In genomic region chr3:20916966-20917606, GRCh38 we compare ENCODE assay signal across 32 cellular contexts.
"Had no signal": no experiment of that assay in that cellular context is flagged by ENCODE, and none has a peak within 500 bp of the region (broad histone marks: within the 10 kb centered on the region; RNA-seq: fewer than 3 reads in every experiment).

No MANE protein-coding gene starts in this region.

- H3K27me3 ChIP-seq: brain microvascular endothelial cell, foreskin keratinocyte, heart left ventricle, left lung, neutrophil, right lobe of liver, uterus had no signal

- FAIRE-seq: astrocyte, islet of Langerhans had no signal

- H3K4me3 ChIP-seq: heart left ventricle, left lung, lower lobe of right lung, mucosa of descending colon, right lobe of liver, skin epidermis, uterus had no signal

- DNase-seq: activated B cell treated with CpG ODN at 0.5 μM for 24 hours; activated CD4-positive, alpha-beta T cell treated with anti-CD3 and anti-CD28 coated beads for 36 hours; activated CD8-positive, alpha-beta memory T cell treated with anti-CD3 and anti-CD28 coated beads, Interleukin-2, amount 10 ng/mL, durations not matched to agents 7 days and 5 days; activated CD8-positive, alpha-beta T cell treated with anti-CD3 and anti-CD28 coated beads, Interleukin-2, amount 10 ng/mL, durations not matched to agents 7 days and 5 days; activated naive CD4-positive, alpha-beta T cell; activated naive CD8-positive, alpha-beta T cell treated with anti-CD3 and anti-CD28 coated beads, Interleukin-2, amount 10 ng/mL, durations not matched to agents 7 days and 5 days; activated T-cell treated with anti-CD3 and anti-CD28 coated beads for 4 hours; activated T-cell treated with anti-CD3 and anti-CD28 coated beads, Interleukin-2, amount 50 U/mL, for 72 hours; brain microvascular endothelial cell; foreskin keratinocyte; heart left ventricle; left lung; lower lobe of right lung; mesenchymal stem cell; mucosa of descending colon; right lobe of liver; stimulated activated CD4-positive, alpha-beta T cell treated with anti-CD3 and anti-CD28 coated beads, Interleukin-1b, Interleukin-23, amount 100 ng/mL, for 48 hours; stimulated activated CD4-positive, alpha-beta T cell treated with anti-CD3 and anti-CD28 coated beads, Interleukin-4, amount 100 ng/mL, for 4 hours; stimulated activated CD8-positive, alpha-beta memory T cell treated with anti-CD3 and anti-CD28 coated beads, Interleukin-4, amount 100 ng/mL, for 48 hours; stimulated activated naive CD8-positive, alpha-beta T cell treated with anti-CD3 and anti-CD28 coated beads, Interleukin-15, amount 100 ng/mL, for 72 hours; substantia nigra; T-helper 9 cell; uterus had no signal

- H3K36me3 ChIP-seq: brain microvascular endothelial cell, heart left ventricle, left lung, lower lobe of right lung, neutrophil, right lobe of liver, uterus had no signal

- H3K9me3 ChIP-seq: neutrophil, right lobe of liver, uterus had no signal

- H3K27ac Mint-ChIP-seq: activated B cell treated with CpG ODN at 0.5 μM for 24 hours; activated CD4-positive, alpha-beta T cell treated with anti-CD3 and anti-CD28 coated beads for 36 hours; activated CD8-positive, alpha-beta memory T cell treated with anti-CD3 and anti-CD28 coated beads, Interleukin-2, amount 10 ng/mL, durations not matched to agents 7 days and 5 days; activated CD8-positive, alpha-beta T cell treated with anti-CD3 and anti-CD28 coated beads, Interleukin-2, amount 10 ng/mL, durations not matched to agents 7 days and 5 days; activated naive CD8-positive, alpha-beta T cell treated with anti-CD3 and anti-CD28 coated beads, Interleukin-2, amount 10 ng/mL, durations not matched to agents 7 days and 5 days; activated T-cell treated with anti-CD3 and anti-CD28 coated beads, Interleukin-2, amount 50 U/mL, for 72 hours; stimulated activated memory B cell treated with anti-CD40 and anti-IgM and Interleukin-4, amounts not matched to agents 10 μg/mL and 1 μg/mL and 100 μg/mL, for 72 hours; stimulated activated naive CD8-positive, alpha-beta T cell treated with anti-CD3 and anti-CD28 coated beads, Interleukin-15, amount 100 ng/mL, for 72 hours; T-helper 1 cell treated with Interleukin-12 subunit alpha and Interleukin-12 subunit beta and Interleukin-4 antibody, amounts not matched to agents 30 μg/mL and 1 μg/mL, for 36 hours; type B pancreatic cell had no signal

- H3K27ac ChIP-seq: brain microvascular endothelial cell, foreskin keratinocyte, heart left ventricle, left lung, lower lobe of right lung, neutrophil, right lobe of liver, skin epidermis, uterus had no signal

- ATAC-seq: activated CD4-positive, alpha-beta T cell treated with anti-CD3 and anti-CD28 coated beads for 36 hours; activated CD8-positive, alpha-beta memory T cell treated with anti-CD3 and anti-CD28 coated beads, Interleukin-2, amount 10 ng/mL, durations not matched to agents 7 days and 5 days; activated CD8-positive, alpha-beta T cell treated with anti-CD3 and anti-CD28 coated beads, Interleukin-2, amount 10 ng/mL, durations not matched to agents 7 days and 5 days; activated T-cell treated with anti-CD3 and anti-CD28 coated beads, Interleukin-2, amount 50 U/mL, for 72 hours; esophagus mucosa; foreskin keratinocyte; heart left ventricle; left lung; lower lobe of right lung; mucosa of descending colon; right lobe of liver; stimulated activated memory B cell treated with anti-CD40 and anti-IgM and Interleukin-4, amounts not matched to agents 10 μg/mL and 1 μg/mL and 100 μg/mL, for 72 hours; stimulated activated naive CD8-positive, alpha-beta T cell treated with anti-CD3 and anti-CD28 coated beads, Interleukin-15, amount 100 ng/mL, for 72 hours had no signal

- H3K4me1 ChIP-seq: foreskin keratinocyte, heart left ventricle, left lung, lower lobe of right lung, right lobe of liver, uterus had no signal

- H3K27me3 Mint-ChIP-seq: activated B cell treated with CpG ODN at 0.5 μM for 24 hours; activated CD4-positive, alpha-beta T cell treated with anti-CD3 and anti-CD28 coated beads for 36 hours; activated CD8-positive, alpha-beta memory T cell treated with anti-CD3 and anti-CD28 coated beads, Interleukin-2, amount 10 ng/mL, durations not matched to agents 7 days and 5 days; activated naive CD8-positive, alpha-beta T cell treated with anti-CD3 and anti-CD28 coated beads, Interleukin-2, amount 10 ng/mL, durations not matched to agents 7 days and 5 days; stimulated activated memory B cell treated with anti-CD40 and anti-IgM and Interleukin-4, amounts not matched to agents 10 μg/mL and 1 μg/mL and 100 μg/mL, for 72 hours; stimulated activated naive CD8-positive, alpha-beta T cell treated with anti-CD3 and anti-CD28 coated beads, Interleukin-15, amount 100 ng/mL, for 72 hours; type B pancreatic cell had no signal

- H3K4me1 Mint-ChIP-seq: activated B cell treated with CpG ODN at 0.5 μM for 24 hours; activated CD4-positive, alpha-beta T cell treated with anti-CD3 and anti-CD28 coated beads for 36 hours; activated CD8-positive, alpha-beta memory T cell treated with anti-CD3 and anti-CD28 coated beads, Interleukin-2, amount 10 ng/mL, durations not matched to agents 7 days and 5 days; activated naive CD8-positive, alpha-beta T cell treated with anti-CD3 and anti-CD28 coated beads, Interleukin-2, amount 10 ng/mL, durations not matched to agents 7 days and 5 days; stimulated activated memory B cell treated with anti-CD40 and anti-IgM and Interleukin-4, amounts not matched to agents 10 μg/mL and 1 μg/mL and 100 μg/mL, for 72 hours; stimulated activated naive CD8-positive, alpha-beta T cell treated with anti-CD3 and anti-CD28 coated beads, Interleukin-15, amount 100 ng/mL, for 72 hours had no signal

- H3K36me3 Mint-ChIP-seq: activated CD8-positive, alpha-beta memory T cell treated with anti-CD3 and anti-CD28 coated beads, Interleukin-2, amount 10 ng/mL, durations not matched to agents 7 days and 5 days; activated naive CD8-positive, alpha-beta T cell treated with anti-CD3 and anti-CD28 coated beads, Interleukin-2, amount 10 ng/mL, durations not matched to agents 7 days and 5 days; stimulated activated memory B cell treated with anti-CD40 and anti-IgM and Interleukin-4, amounts not matched to agents 10 μg/mL and 1 μg/mL and 100 μg/mL, for 72 hours; type B pancreatic cell had no signal

- H3K4me3 Mint-ChIP-seq: activated B cell treated with CpG ODN at 0.5 μM for 24 hours; activated CD4-positive, alpha-beta T cell treated with anti-CD3 and anti-CD28 coated beads for 36 hours; activated CD8-positive, alpha-beta memory T cell treated with anti-CD3 and anti-CD28 coated beads, Interleukin-2, amount 10 ng/mL, durations not matched to agents 7 days and 5 days; activated CD8-positive, alpha-beta T cell treated with anti-CD3 and anti-CD28 coated beads, Interleukin-2, amount 10 ng/mL, durations not matched to agents 7 days and 5 days; activated naive CD8-positive, alpha-beta T cell treated with anti-CD3 and anti-CD28 coated beads, Interleukin-2, amount 10 ng/mL, durations not matched to agents 7 days and 5 days; activated T-cell treated with anti-CD3 and anti-CD28 coated beads, Interleukin-2, amount 50 U/mL, for 72 hours; nephron; stimulated activated memory B cell treated with anti-CD40 and anti-IgM and Interleukin-4, amounts not matched to agents 10 μg/mL and 1 μg/mL and 100 μg/mL, for 72 hours; stimulated activated naive CD8-positive, alpha-beta T cell treated with anti-CD3 and anti-CD28 coated beads, Interleukin-15, amount 100 ng/mL, for 72 hours; T-helper 1 cell treated with Interleukin-12 subunit alpha and Interleukin-12 subunit beta and Interleukin-4 antibody, amounts not matched to agents 30 μg/mL and 1 μg/mL, for 36 hours; type B pancreatic cell had no signal
